31 cellular contexts compared by ENCODE assay signal in the genomic region with DNA sequence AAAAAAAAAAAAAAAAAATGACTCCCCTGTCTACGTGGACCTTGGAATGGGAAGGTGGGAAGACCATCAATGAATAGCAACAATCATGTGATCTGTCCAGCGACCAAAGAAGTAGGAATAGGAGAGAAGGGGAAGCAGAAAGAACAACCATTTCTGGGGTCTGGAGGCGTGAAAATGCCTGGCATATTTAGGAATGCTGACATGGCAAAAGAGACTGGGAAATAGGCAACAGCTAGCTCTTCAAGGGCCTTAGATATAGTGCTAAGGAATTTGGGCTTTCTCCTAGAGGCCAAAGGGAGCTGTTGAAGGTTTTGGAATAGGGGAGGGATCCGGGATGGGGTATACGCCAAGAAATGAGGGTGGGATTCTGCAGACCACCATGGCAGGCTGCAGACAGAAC. TPM values are rescaled to one million over a fixed set of nuclear protein-coding genes. Genes with fewer than 3 reads are reported as not detected.
"Had no signal": no experiment of that assay in that cellular context is flagged by ENCODE, and none has a peak within 500 bp of the region (broad histone marks: within the 10 kb centered on the region; RNA-seq: fewer than 3 reads in every experiment).

No MANE protein-coding gene starts in this region.

- H3K9me3 Mint-ChIP-seq: activated naive CD4-positive, alpha-beta T cell treated with anti-CD3 and anti-CD28 coated beads, Interleukin-2, amount 50 U/mL, for 72 hours; activated naive CD8-positive, alpha-beta T cell treated with anti-CD3 and anti-CD28 coated beads, Interleukin-2, amount 50 U/mL, for 24 hours; activated T-cell treated with anti-CD3 and anti-CD28 coated beads, Interleukin-2, amount 50 U/mL, for 24 hours; activated T-helper 2 cell treated with anti-CD3 and anti-CD28 coated beads, Interferon-gamma antibody, Interleukin-2, Interleukin-4, amounts not matched to agents 10 μg/mL and 5 μg/mL and 100 μg/mL, durations not matched to agents 14 hours and 24 hours and 36 hours; brain had no signal

- H3K9me3 ChIP-seq: SJCRH30 had no signal

- H3K27ac Mint-ChIP-seq: activated CD4-positive, alpha-beta T cell treated with anti-CD3 and anti-CD28 coated beads, Interleukin-2, amount 10 ng/mL, durations not matched to agents 24 days and 14 days; activated CD8-positive, alpha-beta T cell treated with anti-CD3 and anti-CD28 coated beads, Interleukin-2, amount 10 ng/mL, durations not matched to agents 7 days and 5 days; activated naive CD4-positive, alpha-beta T cell treated with anti-CD3 and anti-CD28 coated beads, Interleukin-2, amount 50 U/mL, for 72 hours; activated naive CD8-positive, alpha-beta T cell treated with anti-CD3 and anti-CD28 coated beads, Interleukin-2, amount 50 U/mL, for 24 hours; activated T-cell treated with anti-CD3 and anti-CD28 coated beads, Interleukin-2, amount 50 U/mL, for 24 hours; activated T-helper 2 cell treated with anti-CD3 and anti-CD28 coated beads, Interferon-gamma antibody, Interleukin-2, Interleukin-4, amounts not matched to agents 10 μg/mL and 5 μg/mL and 100 μg/mL, durations not matched to agents 14 hours and 24 hours and 36 hours; brain had no signal

- H3K4me1 ChIP-seq: SJCRH30 had no signal

- H3K27me3 ChIP-seq: SJCRH30 had no signal

- H3K4me3 ChIP-seq: SJCRH30, SK-N-MC had no signal

- DNase-seq: activated CD4-positive, alpha-beta T cell treated with anti-CD3 and anti-CD28 coated beads, Interleukin-2, amount 10 ng/mL, durations not matched to agents 24 days and 14 days; activated CD4-positive, alpha-beta T cell treated with anti-CD3 and anti-CD28 coated beads, Interleukin-2, amount 50 U/mL, for 48 hours; activated CD8-positive, alpha-beta T cell treated with anti-CD3 and anti-CD28 coated beads, Interleukin-2, amount 10 ng/mL, durations not matched to agents 7 days and 5 days; activated gamma-delta T cell; activated naive CD4-positive, alpha-beta T cell treated with Interleukin-2 at 50 U/mL for 16 hours; activated naive CD8-positive, alpha-beta T cell treated with anti-CD3 and anti-CD28 coated beads, Interleukin-2, amount 50 U/mL, for 24 hours; activated T-cell treated with anti-CD3 and anti-CD28 coated beads, Interleukin-2, amount 50 U/mL, for 24 hours; anterior cingulate cortex; caudate nucleus; cerebellar nuclear complex; Karpas-422; NCI-H1105 treated with DMSO at 0.1 percent for 48 hours; NCI-H1436; NCI-H1694; NCI-H1930; NCI-H2081 treated with DMSO at 0.1 percent for 48 hours; NCI-H226; NCI-H446 treated with DMSO at 0.1 percent for 48 hours; NCI-H524 treated with DMSO at 0.1 percent for 48 hours; SHP77; SJCRH30; T1000; WERI-Rb-1 had no signal

- H3K36me3 ChIP-seq: SJCRH30, WERI-Rb-1 had no signal

- H3K27ac ChIP-seq: SJCRH30, SK-N-MC, WERI-Rb-1 had no signal

- H3K27me3 Mint-ChIP-seq: activated CD4-positive, alpha-beta T cell treated with anti-CD3 and anti-CD28 coated beads, Interleukin-2, amount 10 ng/mL, durations not matched to agents 24 days and 14 days; activated naive CD8-positive, alpha-beta T cell treated with anti-CD3 and anti-CD28 coated beads, Interleukin-2, amount 50 U/mL, for 24 hours; activated T-cell treated with anti-CD3 and anti-CD28 coated beads, Interleukin-2, amount 50 U/mL, for 24 hours; brain had no signal

- ATAC-seq: activated CD8-positive, alpha-beta T cell treated with anti-CD3 and anti-CD28 coated beads, Interleukin-2, amount 10 ng/mL, durations not matched to agents 7 days and 5 days; activated naive CD4-positive, alpha-beta T cell treated with anti-CD3 and anti-CD28 coated beads, Interleukin-2, amount 50 U/mL, for 72 hours; activated naive CD8-positive, alpha-beta T cell treated with anti-CD3 and anti-CD28 coated beads, Interleukin-2, amount 50 U/mL, for 24 hours; Panc1 had no signal

- H3K4me3 Mint-ChIP-seq: activated CD4-positive, alpha-beta T cell treated with anti-CD3 and anti-CD28 coated beads, Interleukin-2, amount 10 ng/mL, durations not matched to agents 24 days and 14 days; activated CD8-positive, alpha-beta T cell treated with anti-CD3 and anti-CD28 coated beads, Interleukin-2, amount 10 ng/mL, durations not matched to agents 7 days and 5 days; activated naive CD8-positive, alpha-beta T cell treated with anti-CD3 and anti-CD28 coated beads, Interleukin-2, amount 50 U/mL, for 24 hours; activated T-cell treated with anti-CD3 and anti-CD28 coated beads, Interleukin-2, amount 50 U/mL, for 24 hours; brain had no signal

RNA-seq across cellular contexts. Expression of a gene that starts 5.9 kb away (rescaled TPM):
- total RNA-seq: RPMI7951 had no signal

RNA-seq across cellular contexts. Expression of a gene that starts 10.5 kb away (rescaled TPM):
- total RNA-seq: activated CD4-positive, alpha-beta T cell treated with anti-CD3 and anti-CD28 coated beads, Interleukin-2, amount 10 ng/mL, durations not matched to agents 24 days and 14 days; activated CD8-positive, alpha-beta T cell treated with anti-CD3 and anti-CD28 coated beads, Interleukin-2, amount 10 ng/mL, durations not matched to agents 7 days and 5 days; activated naive CD4-positive, alpha-beta T cell treated with anti-CD3 and anti-CD28 coated beads, Interleukin-2, amount 50 U/mL, for 72 hours; activated T-helper 2 cell treated with anti-CD3 and anti-CD28 coated beads, Interferon-gamma antibody, Interleukin-2, Interleukin-4, amounts not matched to agents 10 μg/mL and 5 μg/mL and 100 μg/mL, durations not matched to agents 14 hours and 24 hours and 36 hours; SJCRH30; T-helper 1 cell treated with Interleukin-12 subunit alpha and Interleukin-12 subunit beta and Interleukin-4 antibody, amounts not matched to agents 30 ng/mL and 1 ng/mL, for 36 hours; T-helper 2 cell treated with Interferon-gamma antibody and Interleukin-4, amounts not matched to agents 100 ng/mL and 5 ng/mL, for 36 hours had no signal
